ENCODE assay signal across 1 cellular context in genomic region chr16:23026777-23027362, GRCh38.
A peak's percentile ranks its signal among the peaks of the same experiment; 100 is the strongest.
TF ChIP-seq lines count a peak whose summit lies in the region.

No MANE protein-coding gene starts in this region.

TF ChIP-seq in HepG2, 621 proteins besides CTCF, POLR2A, EP300 and RAD21 (continued from another document and continues in another):
- peak; percentile 58; the same call in 1 of the 2 replicates for TF ChIP-seq ZNF263 (CRISPR knock-in tag; IDR thresholded peaks at IDR 0.05)
- TF ChIP-seq CEBPZ (IDR thresholded peaks at IDR 0.05; ENCODE audit: low read length): no peak
- no peak for TF ChIP-seq CBX1 (IDR thresholded peaks at IDR 0.05; ENCODE audit: low read depth)
- TF ChIP-seq FOXP1 (IDR thresholded peaks at IDR 0.05): no peak
- TF ChIP-seq FOXP1 (CRISPR knock-in tag; IDR thresholded peaks at IDR 0.05): peak; percentile 26; the same call in 1 of the 2 replicates
- peak; percentile 98 for TF ChIP-seq HBP1 (CRISPR knock-in tag; IDR thresholded peaks at IDR 0.05; ENCODE audit: low read depth)
- no peak for TF ChIP-seq HOXA9 (CRISPR knock-in tag; IDR thresholded peaks at IDR 0.05; ENCODE audit: borderline replicate concordance)
- no peak for TF ChIP-seq ZNF318 (CRISPR knock-in tag; IDR thresholded peaks at IDR 0.05)
- TF ChIP-seq XRCC5 (optimal IDR thresholded peaks at IDR 0.05; ENCODE audit: low read length): no peak
- TF ChIP-seq HDAC6 (IDR thresholded peaks at IDR 0.05; ENCODE audit: low read depth, low read length): no peak
- TF ChIP-seq E2F1 (CRISPR knock-in tag; IDR thresholded peaks at IDR 0.05): no peak
- no peak for TF ChIP-seq NR2F2 (IDR thresholded peaks at IDR 0.05; ENCODE audit: borderline replicate concordance, low read depth)
- peak; percentile 97 for TF ChIP-seq ZSCAN9 (CRISPR knock-in tag; IDR thresholded peaks at IDR 0.05; ENCODE audit: borderline replicate concordance)
- TF ChIP-seq IRF2 (CRISPR knock-in tag; IDR thresholded peaks at IDR 0.05): peak; percentile 63; the same call in 1 of the 2 replicates
- TF ChIP-seq PHF20 (CRISPR knock-in tag; IDR thresholded peaks at IDR 0.05): 0 out of 2 replicates have a peak, but pooled peaks have one; percentile 27
- TF ChIP-seq KMT2B (CRISPR knock-in tag; IDR thresholded peaks at IDR 0.05): peak; percentile 71; the same call in 1 of the 2 replicates
- TF ChIP-seq GPBP1L1 (CRISPR knock-in tag; IDR thresholded peaks at IDR 0.05): no peak
- TF ChIP-seq ZNF12 (CRISPR knock-in tag; IDR thresholded peaks at IDR 0.05): peak; percentile 73; the same call in 1 of the 2 replicates
- TF ChIP-seq ZFP91 (CRISPR knock-in tag; IDR thresholded peaks at IDR 0.05; ENCODE audit: borderline replicate concordance): no peak
- peak; percentile 69 for TF ChIP-seq ELF3 (CRISPR knock-in tag; IDR thresholded peaks at IDR 0.05)
- no peak for TF ChIP-seq ZFX (CRISPR knock-in tag; IDR thresholded peaks at IDR 0.05; ENCODE audit: low read depth)
- TF ChIP-seq ZBTB34 (CRISPR knock-in tag; IDR thresholded peaks at IDR 0.05): no peak
- peak; percentile 20; the same call in 1 of the 2 replicates for TF ChIP-seq GABPB1 (CRISPR knock-in tag; IDR thresholded peaks at IDR 0.05)
- no peak for TF ChIP-seq ZNF674 (CRISPR knock-in tag; IDR thresholded peaks at IDR 0.05; ENCODE audit: low read depth)
- TF ChIP-seq NFRKB (IDR thresholded peaks at IDR 0.05): no peak
- TF ChIP-seq ZNF740 (CRISPR knock-in tag; IDR thresholded peaks at IDR 0.05): no peak
- no peak for TF ChIP-seq ZNF776 (CRISPR knock-in tag; IDR thresholded peaks at IDR 0.05)
- TF ChIP-seq POLR2AphosphoS5 (IDR thresholded peaks at IDR 0.05; ENCODE audit: low read depth, low read length): no peak
- peak; percentile 85; the same call in 1 of the 2 replicates for TF ChIP-seq SATB2 (CRISPR knock-in tag; IDR thresholded peaks at IDR 0.05)
- TF ChIP-seq ZNF296 (CRISPR knock-in tag; conservative IDR thresholded peaks at IDR 0.05): no peak
- TF ChIP-seq TGIF2 (CRISPR knock-in tag; IDR thresholded peaks at IDR 0.05): peak; percentile 90
- TF ChIP-seq RNF2 (conservative IDR thresholded peaks at IDR 0.05; ENCODE audit: low read depth): no peak
- no peak for TF ChIP-seq HCFC1 (IDR thresholded peaks at IDR 0.05; ENCODE audit: low read depth, low read length)
- no peak for TF ChIP-seq FOXK2 (IDR thresholded peaks at IDR 0.05)
- 0 out of 2 replicates have a peak, but pooled peaks have one; percentile 57 for TF ChIP-seq ZNF557 (CRISPR knock-in tag; IDR thresholded peaks at IDR 0.05)
- TF ChIP-seq ZNF576 (CRISPR knock-in tag; IDR thresholded peaks at IDR 0.05): no peak
- TF ChIP-seq MAFF (IDR thresholded peaks at IDR 0.05; ENCODE audit: low read depth, low read length): no peak
- TF ChIP-seq ZBTB44 (CRISPR knock-in tag; IDR thresholded peaks at IDR 0.05): peak; percentile 95; the same call in 1 of the 2 replicates
